22 cellular contexts compared by ENCODE assay signal in the genomic region with DNA sequence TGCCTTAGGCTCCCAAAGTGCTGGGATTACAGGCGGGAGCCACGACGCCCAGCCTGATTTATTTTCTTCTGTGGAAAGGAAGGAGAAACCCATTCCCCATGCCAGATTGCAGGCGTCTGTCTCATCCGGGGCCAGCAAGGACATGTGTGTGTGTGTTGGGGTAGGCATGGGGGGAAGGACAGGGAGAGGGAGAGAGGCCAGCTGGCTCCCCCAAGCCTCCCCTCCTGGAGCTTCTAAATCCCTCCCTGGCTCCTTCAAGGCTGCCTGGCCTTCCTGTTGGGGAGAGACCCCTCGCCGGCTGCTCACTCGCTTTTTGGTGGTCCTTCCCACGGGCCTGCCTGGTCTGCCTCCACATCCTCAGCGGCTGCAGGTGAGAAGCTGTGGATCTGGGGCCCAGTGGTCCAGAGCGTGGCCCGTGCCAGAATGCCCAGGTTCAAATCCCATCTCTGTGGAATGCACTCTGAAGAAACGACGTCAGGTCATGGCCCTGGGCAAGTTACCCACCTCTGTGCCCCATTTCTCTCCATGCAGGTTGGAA. TPM values are rescaled to one million over a fixed set of nuclear protein-coding genes. Genes with fewer than 3 reads are reported as not detected.
DNase-seq lines count a peak whose midpoint lies in the region; ATAC-seq, FAIRE-seq and TF ChIP-seq lines count a peak whose summit lies in the region.
"Had no signal": no experiment of that assay in that cellular context is flagged by ENCODE, and none has a peak within 500 bp of the region (broad histone marks: within the 10 kb centered on the region; RNA-seq: fewer than 3 reads in every experiment).

No MANE protein-coding gene starts in this region.

- no peaks in the 10 kb centered on the region for H3K27me3 Mint-ChIP-seq in activated CD4-positive, alpha-beta T cell treated with anti-CD3 and anti-CD28 coated beads for 36 hours
- no peaks in the 10 kb centered on the region for H3K27me3 Mint-ChIP-seq in activated CD4-positive, alpha-beta memory T cell treated with anti-CD3 and anti-CD28 coated beads for 36 hours
- H3K27me3 Mint-ChIP-seq: CD4-positive, CD25-positive, alpha-beta regulatory T cell had no signal

- no peak for TF ChIP-seq EP300 in K562 (IDR thresholded peaks at IDR 0.05; ENCODE audit: low read length)

- peak in 2 of 3 donors; percentile 32 to 33 for DNase-seq in right cardiac atrium
- no peak for DNase-seq in right atrium auricular region (ENCODE audit: low spot score)
- DNase-seq in K562 (ENCODE audit: extremely low read depth in 1 of 4, low spot score in 3 of 4) = no peak
- peak; percentile 51 for DNase-seq in sciatic nerve (ENCODE audit: low spot score)
- DNase-seq in activated CD4-positive, alpha-beta T cell treated with anti-CD3 and anti-CD28 coated beads for 36 hours = no peak
- DNase-seq in activated CD4-positive, alpha-beta memory T cell treated with anti-CD3 and anti-CD28 coated beads for 36 hours = no peak
- DNase-seq: CD4-positive, CD25-positive, alpha-beta regulatory T cell; GM23248; H9; IMR-90; MM.1S; NCI-H1694; NCI-H2029 treated with DMSO at 0.1 percent for 48 hours; NCI-H446 treated with DMSO at 0.1 percent for 48 hours; NCI-H526; RPMI8226 had no signal

- H3K27me3 ChIP-seq in right cardiac atrium (ENCODE audit: control insufficient read depth, insufficient read depth) (no peaks in the 10 kb centered on the region), right atrium auricular region (no peaks in the 10 kb centered on the region), K562 (ENCODE audit: control insufficient read depth in 2 of 2, insufficient read depth in 2 of 2, low read length in 2 of 2) (no peaks in the 10 kb centered on the region)
- H3K27me3 ChIP-seq: SJSA1 had no signal

- CTCF ChIA-PET in K562 (lab: Yijun Ruan, JAX; ENCODE audit: low intra/inter-chr PET ratio) = interaction anchor here (1.2 to 1.5 kb wide), 2 partner anchors 185 to 191 kb away, joined by 4 to 6 read pairs; no protein-coding TSS in a partner anchor
- CTCF ChIA-PET in activated CD4-positive, alpha-beta T cell treated with anti-CD3 and anti-CD28 coated beads for 36 hours (lab: Charles Lee) = interaction anchor here (1.4 kb wide), 2 partner anchors 11 to 187 kb away, joined by 3 to 8 read pairs; no protein-coding TSS in a partner anchor
- CTCF ChIA-PET in activated CD4-positive, alpha-beta memory T cell treated with anti-CD3 and anti-CD28 coated beads for 36 hours (lab: Charles Lee) = interaction anchor here (1.0 to 2.1 kb wide), 5 partner anchors 27 to 191 kb away, joined by 3 to 24 read pairs (median 3); partner anchors contain the start of genes IDH3G and SSR4

- H3K9ac ChIP-seq in K562 (ENCODE audit: insufficient read depth in 1 of 2, low read depth in 2 of 2, low read length in 2 of 2) = peak overlapping the region in 1 of 2 experiments; percentile 9; a peak in 1 of 4 replicates
- H3K9ac ChIP-seq: BLaER1, GM23248, KMS-11 had no signal

- H2AFZ ChIP-seq in K562 (ENCODE audit: low read depth, low read length) = no peak overlapping the region
- H2AFZ ChIP-seq: GM23248 had no signal

- H3K4me1 ChIP-seq in right cardiac atrium (ENCODE audit: control insufficient read depth, insufficient read depth, low read length) = no peaks in the 10 kb centered on the region
- H3K4me1 ChIP-seq in right atrium auricular region = peaks cover 0 to 22% of the 10 kb centered on the region in 2 donors
- peaks cover 15 to 52% of the 10 kb centered on the region in 2 experiments for H3K4me1 ChIP-seq in K562 (replicated peaks in 1 of 2; ENCODE audit: control insufficient read depth in 2 of 2, insufficient read depth in 2 of 2, low read length in 2 of 2)

- peaks cover 14% of the 10 kb centered on the region for H3K79me2 ChIP-seq in K562 (ENCODE audit: control insufficient read depth, insufficient read depth, low read length)

- TF ChIP-seq CTCF in right atrium auricular region (IDR thresholded peaks at IDR 0.05) = no peak
- TF ChIP-seq CTCF in K562 (IDR thresholded peaks at IDR 0.05 in 2 of 3, conservative IDR thresholded peaks at IDR 0.05 in 1 of 3; ENCODE audit: insufficient read depth in 2 of 3, low read depth in 1 of 3, low read length in 3 of 3) = no peak

- H3K9me1 ChIP-seq in K562 (ENCODE audit: control insufficient read depth, insufficient read depth, low read length) = no peaks in the 10 kb centered on the region

- H3K36me3 ChIP-seq in right atrium auricular region (no peaks in the 10 kb centered on the region), K562 (ENCODE audit: control insufficient read depth, insufficient read depth, low read length) (no peaks in the 10 kb centered on the region)
- H3K36me3 ChIP-seq: BLaER1, SJSA1 had no signal

- no peaks in the 10 kb centered on the region for H4K20me1 ChIP-seq in K562 (replicated peaks; ENCODE audit: control insufficient read depth, insufficient read depth, low read length)

- no peaks in the 10 kb centered on the region for H3K9me3 ChIP-seq in right cardiac atrium (ENCODE audit: control insufficient read depth, low read length)
- peaks cover 0 to under 1% of the 10 kb centered on the region in 2 donors for H3K9me3 ChIP-seq in right atrium auricular region
- no peaks in the 10 kb centered on the region for H3K9me3 ChIP-seq in K562 (replicated peaks; ENCODE audit: control insufficient read depth, insufficient read depth, low read depth, low read length)
- H3K9me3 ChIP-seq: BLaER1, SJSA1 had no signal

- H3K27ac ChIP-seq in right cardiac atrium (ENCODE audit: low read length) (no peak overlapping the region), right atrium auricular region (no peak overlapping the region), K562 (ENCODE audit: extremely low read depth, low read depth, low read length) (no peak overlapping the region)
- H3K27ac ChIP-seq: BLaER1, GM23248, KMS-11, SJSA1 had no signal

- FAIRE-seq in K562 (lab: Jason Lieb, UNC) = no peak
- FAIRE-seq: A204.1, D721Med, GM18507 had no signal

- no peak overlapping the region for H3K4me2 ChIP-seq in K562 (ENCODE audit: insufficient read depth, low read length)
- H3K4me2 ChIP-seq: KMS-11 had no signal

- no TSS peak for BruUV-seq in K562 (replicated peaks; lab: Mats Ljungman, UMichigan)

- POLR2A ChIA-PET in K562 (lab: Yijun Ruan, JAX) = interaction anchor here (0.6 to 1.3 kb wide), 3 partner anchors 9 to 819 kb away, joined by 3 to 4 read pairs (median 3); no protein-coding TSS in a partner anchor
- POLR2A ChIA-PET in activated CD4-positive, alpha-beta T cell treated with anti-CD3 and anti-CD28 coated beads for 36 hours (lab: Charles Lee) = no interaction called here
- POLR2A ChIA-PET in activated CD4-positive, alpha-beta memory T cell treated with anti-CD3 and anti-CD28 coated beads for 36 hours (lab: Charles Lee) = no interaction called here

- no peak for ATAC-seq in right cardiac atrium
- ATAC-seq in K562 = no peak
- no peak for ATAC-seq in sciatic nerve
- ATAC-seq in activated CD4-positive, alpha-beta T cell treated with anti-CD3 and anti-CD28 coated beads for 36 hours = no peak

- no peak overlapping the region for H3K4me3 ChIP-seq in right cardiac atrium (ENCODE audit: low read length)
- H3K4me3 ChIP-seq in right atrium auricular region = no peak overlapping the region
- no peak overlapping the region for H3K4me3 ChIP-seq in K562
- H3K4me3 ChIP-seq: BLaER1, GM23248, SJSA1 had no signal

- H3K4me3 Mint-ChIP-seq in activated CD4-positive, alpha-beta T cell treated with anti-CD3 and anti-CD28 coated beads for 36 hours = no peak overlapping the region
- no peak overlapping the region for H3K4me3 Mint-ChIP-seq in activated CD4-positive, alpha-beta memory T cell treated with anti-CD3 and anti-CD28 coated beads for 36 hours
- H3K4me3 Mint-ChIP-seq: CD4-positive, CD25-positive, alpha-beta regulatory T cell had no signal

- TF ChIP-seq POLR2A in K562 (conservative IDR thresholded peaks at IDR 0.05) = no peak

- H3K4me1 Mint-ChIP-seq in activated CD4-positive, alpha-beta T cell treated with anti-CD3 and anti-CD28 coated beads for 36 hours = peaks cover 9% of the 10 kb centered on the region
- peaks cover 9% of the 10 kb centered on the region for H3K4me1 Mint-ChIP-seq in activated CD4-positive, alpha-beta memory T cell treated with anti-CD3 and anti-CD28 coated beads for 36 hours (ENCODE audit: low read depth)

- intact Hi-C loops in right cardiac atrium (cut with DNase I) = loop anchor here in 2 of 4 donors (10.0 kb wide), 1 partner anchor 192 kb away; no protein-coding TSS in a partner anchor
- intact Hi-C loops in K562 (cut with micrococcal nuclease) = no loop called here
- intact Hi-C loops in sciatic nerve (cut with DNase I) = no loop called here
- intact Hi-C loops in activated CD4-positive, alpha-beta T cell treated with anti-CD3 and anti-CD28 coated beads for 36 hours (cut with DNase I, micrococcal nuclease) = loop anchor here (5.0 kb wide), 3 partner anchors 120 to 185 kb away; partner anchors contain the start of gene AVPR2 (in 1 of the 2)
- intact Hi-C loops in activated CD4-positive, alpha-beta memory T cell treated with anti-CD3 and anti-CD28 coated beads for 36 hours (cut with micrococcal nuclease) = no loop called here

- no peaks in the 10 kb centered on the region for H3K36me3 Mint-ChIP-seq in activated CD4-positive, alpha-beta T cell treated with anti-CD3 and anti-CD28 coated beads for 36 hours (ENCODE audit: low read depth)
- H3K36me3 Mint-ChIP-seq in activated CD4-positive, alpha-beta memory T cell treated with anti-CD3 and anti-CD28 coated beads for 36 hours = no peaks in the 10 kb centered on the region
- H3K36me3 Mint-ChIP-seq: CD4-positive, CD25-positive, alpha-beta regulatory T cell had no signal

- in situ Hi-C loops in K562 (cut with MboI) = no loop called here

- H3K9me3 Mint-ChIP-seq in activated CD4-positive, alpha-beta T cell treated with anti-CD3 and anti-CD28 coated beads for 36 hours (ENCODE audit: low read depth) = no peaks in the 10 kb centered on the region
- no peaks in the 10 kb centered on the region for H3K9me3 Mint-ChIP-seq in activated CD4-positive, alpha-beta memory T cell treated with anti-CD3 and anti-CD28 coated beads for 36 hours
- H3K9me3 Mint-ChIP-seq: CD4-positive, CD25-positive, alpha-beta regulatory T cell had no signal

- no peak for TF ChIP-seq RAD21 in K562 (CRISPR knock-in tag; conservative IDR thresholded peaks at IDR 0.05 in 1 of 2, IDR thresholded peaks at IDR 0.05 in 1 of 2)

- H3K27ac Mint-ChIP-seq in activated CD4-positive, alpha-beta T cell treated with anti-CD3 and anti-CD28 coated beads for 36 hours = no peak overlapping the region
- no peak overlapping the region for H3K27ac Mint-ChIP-seq in activated CD4-positive, alpha-beta memory T cell treated with anti-CD3 and anti-CD28 coated beads for 36 hours
- H3K27ac Mint-ChIP-seq: H9 had no signal

- WGBS in right cardiac atrium = 88% methylated on average over 14 of the region's 14 CpGs
- WGBS in K562 (ENCODE audit: insufficient coverage, low coverage, missing lambda C conversion rate) = 96% methylated on average over 7 of the region's 14 CpGs

RNA-seq across cellular contexts. Expression of gene PLXNB3, which starts 1.3 kb away (rescaled TPM):
- total RNA-seq in right cardiac atrium = 10 to 100 TPM in 1 of 4 donors, 1 to 10 TPM in 3; 7.0 to 10.9 (median 9.5) TPM
- polyA plus RNA-seq in right cardiac atrium = 6.8 TPM
- 1 to 10 TPM; 5.6 to 8.2 TPM for total RNA-seq in right atrium auricular region
- total RNA-seq in K562 (2011; cell fraction: chromatin; rRNA removed; ENCODE audit: low replicate concordance) = 2.4 and 18.7 TPM in 2 replicates
- 5.5 and 11.0 TPM in 2 replicates for total RNA-seq in K562 (2011; cell fraction: nucleolus; rRNA removed)
- 3.1 and 3.7 TPM in 2 replicates for total RNA-seq in K562 (2011; cell fraction: nucleoplasm; rRNA removed)
- total RNA-seq in K562 (2014; rRNA removed) = 1.6 and 2.0 TPM in 2 replicates
- 0.22 TPM in 1 of 2 replicates, not detected in the other for total RNA-seq in K562 (2014; rRNA removed; fragmentation: Illumina TruSeq; extraction: Trizol)
- total RNA-seq in K562 (2015; rRNA removed; fragmentation: Illumina TruSeq; extraction: Trizol) = 0.25 and 0.72 TPM in 2 replicates
- 1.6 TPM in 2 replicates for total RNA-seq in K562 (2021)
- polyA plus RNA-seq in K562 (2011; rRNA removed) = 1.5 and 2.4 TPM in 2 replicates
- polyA plus RNA-seq in K562 (2011; cell fraction: cytosol; rRNA removed) = 0.63 and 1.1 TPM in 2 replicates
- polyA plus RNA-seq in K562 (2011; cell fraction: nucleus; rRNA removed) = 12.2 and 14.5 TPM in 2 replicates
- polyA plus RNA-seq in K562 (2012) = 0.94 and 1.7 TPM in 2 replicates
- 0.40 and 0.50 TPM in 2 replicates for polyA plus RNA-seq in K562 (2014; fragmentation: Illumina TruSeq; extraction: Trizol)
- not detected for polyA plus RNA-seq in K562 (2014; fragmentation: Nextera tagmentation; extraction: Ambion mirVana)
- 1.4 and 1.6 TPM in 2 replicates for polyA plus RNA-seq in K562 (2014; rRNA removed)
- 0.81 and 1.2 TPM in 2 replicates for polyA minus RNA-seq in K562 (2011; rRNA and poly(A)+ RNA removed)
- polyA minus RNA-seq in K562 (2011; cell fraction: cytosol; rRNA and poly(A)+ RNA removed) = 1.2 and 2.0 TPM in 2 replicates
- polyA minus RNA-seq in K562 (2011; cell fraction: nucleus; rRNA and poly(A)+ RNA removed) = 4.0 and 4.3 TPM in 2 replicates
- 73.1 TPM for total RNA-seq in sciatic nerve
- total RNA-seq in activated CD4-positive, alpha-beta T cell treated with anti-CD3 and anti-CD28 coated beads for 36 hours = 1 to 10 TPM; 1.6 to 2.4 TPM
- total RNA-seq in activated CD4-positive, alpha-beta memory T cell treated with anti-CD3 and anti-CD28 coated beads for 36 hours = under 1 TPM; 0.29 to 0.69 TPM
- polyA plus RNA-seq: CD4-positive, CD25-positive, alpha-beta regulatory T cell had no signal

RNA-seq across cellular contexts. Expression of gene SRPK3, which starts 18.1 kb away (rescaled TPM):
- total RNA-seq in right cardiac atrium (10 to 100 TPM; 27.0 to 53.1 (median 39.3) TPM), right atrium auricular region (10 to 100 TPM; 19.4 to 24.6 TPM), K562 (2014; rRNA removed) (0.09 TPM in 1 of 2 replicates, not detected in the other), K562 (2014; rRNA removed; fragmentation: Illumina TruSeq; extraction: Trizol) (not detected in 2 replicates), K562 (2015; rRNA removed; fragmentation: Illumina TruSeq; extraction: Trizol) (not detected in 2 replicates), K562 (2021) (0.04 TPM in 1 of 2 replicates, not detected in the other), sciatic nerve (1.1 TPM)
- polyA plus RNA-seq in right cardiac atrium (36.5 TPM), K562 (2011; rRNA removed) (0.01 and 0.12 TPM in 2 replicates), K562 (2014; fragmentation: Illumina TruSeq; extraction: Trizol) (0.03 TPM in 1 of 2 replicates, not detected in the other), K562 (2014; fragmentation: Nextera tagmentation; extraction: Ambion mirVana) (under 1 TPM; 0.04 to 0.06 TPM), K562 (2014; rRNA removed) (0.03 and 0.07 TPM in 2 replicates)
- 0.42 TPM in 1 of 2 replicates, not detected in the other for total RNA-seq in K562 (2011; cell fraction: chromatin; rRNA removed; ENCODE audit: low replicate concordance)
- 0.17 and 0.39 TPM in 2 replicates for total RNA-seq in K562 (2011; cell fraction: nucleolus; rRNA removed)
- 0.07 TPM in 1 of 2 replicates, not detected in the other for total RNA-seq in K562 (2011; cell fraction: nucleoplasm; rRNA removed)
- polyA plus RNA-seq in K562 (2011; cell fraction: cytosol; rRNA removed) = 0.03 and 0.15 TPM in 2 replicates
- 0.07 and 0.27 TPM in 2 replicates for polyA plus RNA-seq in K562 (2011; cell fraction: nucleus; rRNA removed)
- polyA plus RNA-seq in K562 (2012) = 0.84 and 1.1 TPM in 2 replicates
- polyA minus RNA-seq in K562 (2011; rRNA and poly(A)+ RNA removed) = not detected in 2 replicates
- not detected in 2 replicates for polyA minus RNA-seq in K562 (2011; cell fraction: cytosol; rRNA and poly(A)+ RNA removed)
- polyA minus RNA-seq in K562 (2011; cell fraction: nucleus; rRNA and poly(A)+ RNA removed) = 0.11 and 0.13 TPM in 2 replicates
- not detected for total RNA-seq in activated CD4-positive, alpha-beta T cell treated with anti-CD3 and anti-CD28 coated beads for 36 hours
- total RNA-seq in activated CD4-positive, alpha-beta memory T cell treated with anti-CD3 and anti-CD28 coated beads for 36 hours = not detected
- total RNA-seq: CD4-positive, CD25-positive, alpha-beta regulatory T cell; H9; SJSA1 had no signal
- polyA plus RNA-seq: CD4-positive, CD25-positive, alpha-beta regulatory T cell had no signal

RNA-seq across cellular contexts. Expression of gene IDH3G, which starts 31.5 kb away (rescaled TPM):
- total RNA-seq in right cardiac atrium (10 to 100 TPM; 60.6 to 68.6 (median 66.6) TPM), right atrium auricular region (100 to 1,000 TPM; 116 to 135 TPM), K562 (2014; rRNA removed) (62.4 and 70.5 TPM in 2 replicates), K562 (2014; rRNA removed; fragmentation: Illumina TruSeq; extraction: Trizol) (16.3 and 30.6 TPM in 2 replicates), K562 (2015; rRNA removed; fragmentation: Illumina TruSeq; extraction: Trizol) (34.1 and 39.2 TPM in 2 replicates), K562 (2021) (64.0 and 67.1 TPM in 2 replicates), sciatic nerve (39.9 TPM)
- polyA plus RNA-seq in right cardiac atrium (66.9 TPM), K562 (2011; rRNA removed) (37.9 and 74.6 TPM in 2 replicates), K562 (2014; fragmentation: Illumina TruSeq; extraction: Trizol) (72.5 and 80.1 TPM in 2 replicates), K562 (2014; fragmentation: Nextera tagmentation; extraction: Ambion mirVana) (10 to 100 TPM; 24.3 to 36.4 TPM), K562 (2014; rRNA removed) (63.2 and 69.3 TPM in 2 replicates)
- total RNA-seq in K562 (2011; cell fraction: chromatin; rRNA removed; ENCODE audit: low replicate concordance) = 85.9 and 295 TPM in 2 replicates
- total RNA-seq in K562 (2011; cell fraction: nucleolus; rRNA removed) = 142 and 145 TPM in 2 replicates
- total RNA-seq in K562 (2011; cell fraction: nucleoplasm; rRNA removed) = 98.2 and 107 TPM in 2 replicates
- 81.4 and 108 TPM in 2 replicates for polyA plus RNA-seq in K562 (2011; cell fraction: cytosol; rRNA removed)
- 174 and 207 TPM in 2 replicates for polyA plus RNA-seq in K562 (2011; cell fraction: nucleus; rRNA removed)
- polyA plus RNA-seq in K562 (2012) = 78.2 and 88.3 TPM in 2 replicates
- 72.5 and 76.8 TPM in 2 replicates for polyA minus RNA-seq in K562 (2011; rRNA and poly(A)+ RNA removed)
- 47.7 and 58.4 TPM in 2 replicates for polyA minus RNA-seq in K562 (2011; cell fraction: cytosol; rRNA and poly(A)+ RNA removed)
- 49.9 and 58.3 TPM in 2 replicates for polyA minus RNA-seq in K562 (2011; cell fraction: nucleus; rRNA and poly(A)+ RNA removed)
- 10 to 100 TPM; 48.8 to 62.4 TPM for total RNA-seq in activated CD4-positive, alpha-beta T cell treated with anti-CD3 and anti-CD28 coated beads for 36 hours
- total RNA-seq in activated CD4-positive, alpha-beta memory T cell treated with anti-CD3 and anti-CD28 coated beads for 36 hours = 10 to 100 TPM; 45.9 to 51.5 TPM

RNA-seq across cellular contexts. Expression of gene SSR4, which starts 31.8 kb away (rescaled TPM):
- total RNA-seq in right cardiac atrium (100 to 1,000 TPM; 162 to 208 (median 193) TPM), right atrium auricular region (100 to 1,000 TPM; 219 to 238 TPM), K562 (2014; rRNA removed) (222 and 275 TPM in 2 replicates), K562 (2014; rRNA removed; fragmentation: Illumina TruSeq; extraction: Trizol) (120 and 146 TPM in 2 replicates), K562 (2015; rRNA removed; fragmentation: Illumina TruSeq; extraction: Trizol) (299 and 311 TPM in 2 replicates), K562 (2021) (272 and 275 TPM in 2 replicates), sciatic nerve (110 TPM)
- polyA plus RNA-seq in right cardiac atrium (336 TPM), K562 (2011; rRNA removed) (255 and 290 TPM in 2 replicates), K562 (2014; fragmentation: Illumina TruSeq; extraction: Trizol) (196 and 294 TPM in 2 replicates), K562 (2014; fragmentation: Nextera tagmentation; extraction: Ambion mirVana) (100 to 1,000 TPM; 469 to 492 TPM), K562 (2014; rRNA removed) (344 and 405 TPM in 2 replicates)
- total RNA-seq in K562 (2011; cell fraction: chromatin; rRNA removed; ENCODE audit: low replicate concordance) = 87.7 and 259 TPM in 2 replicates
- total RNA-seq in K562 (2011; cell fraction: nucleolus; rRNA removed) = 611 and 654 TPM in 2 replicates
- 313 and 394 TPM in 2 replicates for total RNA-seq in K562 (2011; cell fraction: nucleoplasm; rRNA removed)
- 616 and 1,308 TPM in 2 replicates for polyA plus RNA-seq in K562 (2011; cell fraction: cytosol; rRNA removed)
- polyA plus RNA-seq in K562 (2011; cell fraction: nucleus; rRNA removed) = 189 and 214 TPM in 2 replicates
- 287 and 544 TPM in 2 replicates for polyA plus RNA-seq in K562 (2012)
- polyA minus RNA-seq in K562 (2011; rRNA and poly(A)+ RNA removed) = 132 and 170 TPM in 2 replicates
- polyA minus RNA-seq in K562 (2011; cell fraction: cytosol; rRNA and poly(A)+ RNA removed) = 261 and 339 TPM in 2 replicates
- polyA minus RNA-seq in K562 (2011; cell fraction: nucleus; rRNA and poly(A)+ RNA removed) = 48.7 and 66.4 TPM in 2 replicates
- 100 to 1,000 TPM; 124 to 146 TPM for total RNA-seq in activated CD4-positive, alpha-beta T cell treated with anti-CD3 and anti-CD28 coated beads for 36 hours
- total RNA-seq in activated CD4-positive, alpha-beta memory T cell treated with anti-CD3 and anti-CD28 coated beads for 36 hours = 100 to 1,000 TPM; 194 to 203 TPM

RNA-seq across cellular contexts. Expression of gene ABCD1, which starts 38.0 kb away (rescaled TPM):
- total RNA-seq in right cardiac atrium (10 to 100 TPM; 14.1 to 15.9 (median 15.5) TPM), right atrium auricular region (10 to 100 TPM; 15.2 to 18.0 TPM), K562 (2014; rRNA removed) (3.9 and 6.0 TPM in 2 replicates), K562 (2014; rRNA removed; fragmentation: Illumina TruSeq; extraction: Trizol) (0.80 and 1.4 TPM in 2 replicates), K562 (2015; rRNA removed; fragmentation: Illumina TruSeq; extraction: Trizol) (2.8 and 3.1 TPM in 2 replicates), K562 (2021) (6.9 and 7.1 TPM in 2 replicates), sciatic nerve (10.1 TPM)
- polyA plus RNA-seq in right cardiac atrium (11.0 TPM), K562 (2011; rRNA removed) (1.6 and 3.8 TPM in 2 replicates), K562 (2014; fragmentation: Illumina TruSeq; extraction: Trizol) (2.2 and 3.5 TPM in 2 replicates), K562 (2014; fragmentation: Nextera tagmentation; extraction: Ambion mirVana) (under 1 TPM; 0.07 to 0.18 TPM), K562 (2014; rRNA removed) (3.8 and 5.2 TPM in 2 replicates)
- 3.4 and 16.6 TPM in 2 replicates for total RNA-seq in K562 (2011; cell fraction: chromatin; rRNA removed; ENCODE audit: low replicate concordance)
- total RNA-seq in K562 (2011; cell fraction: nucleolus; rRNA removed) = 12.9 and 17.3 TPM in 2 replicates
- total RNA-seq in K562 (2011; cell fraction: nucleoplasm; rRNA removed) = 7.3 TPM in 2 replicates
- polyA plus RNA-seq in K562 (2011; cell fraction: cytosol; rRNA removed) = 2.8 and 5.5 TPM in 2 replicates
- polyA plus RNA-seq in K562 (2011; cell fraction: nucleus; rRNA removed) = 8.7 and 16.4 TPM in 2 replicates
- polyA plus RNA-seq in K562 (2012) = 6.3 and 9.6 TPM in 2 replicates
- polyA minus RNA-seq in K562 (2011; rRNA and poly(A)+ RNA removed) = 1.8 and 2.6 TPM in 2 replicates
- polyA minus RNA-seq in K562 (2011; cell fraction: cytosol; rRNA and poly(A)+ RNA removed) = 4.3 and 4.4 TPM in 2 replicates
- 7.9 and 8.4 TPM in 2 replicates for polyA minus RNA-seq in K562 (2011; cell fraction: nucleus; rRNA and poly(A)+ RNA removed)
- 1 to 10 TPM; 4.5 to 4.8 TPM for total RNA-seq in activated CD4-positive, alpha-beta T cell treated with anti-CD3 and anti-CD28 coated beads for 36 hours
- total RNA-seq in activated CD4-positive, alpha-beta memory T cell treated with anti-CD3 and anti-CD28 coated beads for 36 hours = 1 to 10 TPM; 4.8 TPM

Comparison
In these comparisons a context has a peak if more than half of its experiments do, and no peak if none do; other contexts are left out.
1. DNase-seq: peak in right cardiac atrium (2 of 3) and sciatic nerve (single experiment); none in right atrium auricular region (single experiment), K562 (0 of 4), activated CD4-positive, alpha-beta T cell treated with anti-CD3 and anti-CD28 coated beads for 36 hours (single experiment) and activated CD4-positive, alpha-beta memory T cell treated with anti-CD3 and anti-CD28 coated beads for 36 hours (single experiment).
2. intact Hi-C loops: an anchor here in activated CD4-positive, alpha-beta T cell treated with anti-CD3 and anti-CD28 coated beads for 36 hours (5.0 kb wide); none called in K562, sciatic nerve and activated CD4-positive, alpha-beta memory T cell treated with anti-CD3 and anti-CD28 coated beads for 36 hours.